1 cellular context compared by ENCODE assay signal in genomic region chr2:96800762-96801463, GRCh38.
A peak's percentile ranks its signal among the peaks of the same experiment; 100 is the strongest.
TF ChIP-seq lines count a peak whose summit lies in the region.

No MANE protein-coding gene starts in this region.

TF ChIP-seq in HepG2, 621 proteins besides CTCF, POLR2A, EP300 and RAD21 (continued from another document and continues in another):
- no peak for TF ChIP-seq NFAT5 (CRISPR knock-in tag; IDR thresholded peaks at IDR 0.05)
- TF ChIP-seq NONO (IDR thresholded peaks at IDR 0.05) = no peak
- TF ChIP-seq NONO (CRISPR knock-in tag; conservative IDR thresholded peaks at IDR 0.05) = peak; percentile 82
- TF ChIP-seq ZFP90 (CRISPR knock-in tag; IDR thresholded peaks at IDR 0.05; ENCODE audit: borderline replicate concordance) = no peak
- TF ChIP-seq ZNF101 (CRISPR knock-in tag; IDR thresholded peaks at IDR 0.05; ENCODE audit: borderline replicate concordance, low read depth) = no peak
- TF ChIP-seq KLF11 (CRISPR knock-in tag; IDR thresholded peaks at IDR 0.05) = no peak
- 0 out of 2 replicates have a peak, but pooled peaks have one; percentile 74 for TF ChIP-seq MEIS1 (CRISPR knock-in tag; IDR thresholded peaks at IDR 0.05; ENCODE audit: borderline replicate concordance)
- TF ChIP-seq U2AF1 (optimal IDR thresholded peaks at IDR 0.05; ENCODE audit: low read depth, low read length) = no peak
- 0 out of 2 replicates have a peak, but pooled peaks have one; percentile 41 for TF ChIP-seq DRAP1 (CRISPR knock-in tag; IDR thresholded peaks at IDR 0.05)
- TF ChIP-seq ZBTB7A (CRISPR knock-in tag; IDR thresholded peaks at IDR 0.05) = no peak
- TF ChIP-seq ZFP36L1 (CRISPR knock-in tag; IDR thresholded peaks at IDR 0.05) = no peak
- 0 out of 2 replicates have a peak, but pooled peaks have one; percentile 24 for TF ChIP-seq ZNF251 (CRISPR knock-in tag; IDR thresholded peaks at IDR 0.05)
- TF ChIP-seq MNT (IDR thresholded peaks at IDR 0.05) = 0 out of 2 replicates have a peak, but pooled peaks have one; percentile 3
- TF ChIP-seq ZFP62 (CRISPR knock-in tag; IDR thresholded peaks at IDR 0.05) = no peak
- TF ChIP-seq ELF3 (CRISPR knock-in tag; IDR thresholded peaks at IDR 0.05) = peak; percentile 48; the same call in 1 of the 2 replicates
- no peak for TF ChIP-seq CHCHD3 (CRISPR knock-in tag; IDR thresholded peaks at IDR 0.05)
- no peak for TF ChIP-seq SRF (IDR thresholded peaks at IDR 0.05; ENCODE audit: low read depth, low read length)
- TF ChIP-seq ZNF235 (CRISPR knock-in tag; IDR thresholded peaks at IDR 0.05; ENCODE audit: borderline replicate concordance) = no peak
- TF ChIP-seq ZNF160 (CRISPR knock-in tag; IDR thresholded peaks at IDR 0.05) = no peak
- TF ChIP-seq KLF16 (CRISPR knock-in tag; IDR thresholded peaks at IDR 0.05) = no peak
- TF ChIP-seq ZNF800 (CRISPR knock-in tag; IDR thresholded peaks at IDR 0.05) = no peak
- no peak for TF ChIP-seq ZNF883 (CRISPR knock-in tag; IDR thresholded peaks at IDR 0.05; ENCODE audit: not compliant biosample characterization)
- TF ChIP-seq CAMTA2 (CRISPR knock-in tag; IDR thresholded peaks at IDR 0.05; ENCODE audit: borderline replicate concordance) = no peak
- TF ChIP-seq ZBTB4 (CRISPR knock-in tag; IDR thresholded peaks at IDR 0.05; ENCODE audit: borderline replicate concordance) = peak; percentile 99
- no peak for TF ChIP-seq ZNF740 (CRISPR knock-in tag; IDR thresholded peaks at IDR 0.05)
- no peak for TF ChIP-seq ZNF574 (CRISPR knock-in tag; IDR thresholded peaks at IDR 0.05)
- TF ChIP-seq ZNF432 (CRISPR knock-in tag; IDR thresholded peaks at IDR 0.05; ENCODE audit: borderline replicate concordance) = no peak
- no peak for TF ChIP-seq NFE2L1 (CRISPR knock-in tag; IDR thresholded peaks at IDR 0.05; ENCODE audit: borderline replicate concordance)
- TF ChIP-seq SMAD9 (CRISPR knock-in tag; IDR thresholded peaks at IDR 0.05) = no peak
- TF ChIP-seq SALL1 (CRISPR knock-in tag; IDR thresholded peaks at IDR 0.05) = peak; percentile 84
- TF ChIP-seq SMAD1 (CRISPR knock-in tag; IDR thresholded peaks at IDR 0.05; ENCODE audit: borderline replicate concordance, low read depth) = peak; percentile 87; the same call in 1 of the 2 replicates
- TF ChIP-seq ZFP37 (CRISPR knock-in tag; IDR thresholded peaks at IDR 0.05; ENCODE audit: borderline replicate concordance) = no peak
- peak; percentile 54; the same call in 1 of the 2 replicates for TF ChIP-seq ZNF331 (CRISPR knock-in tag; IDR thresholded peaks at IDR 0.05)
- no peak for TF ChIP-seq YEATS4 (CRISPR knock-in tag; IDR thresholded peaks at IDR 0.05; ENCODE audit: borderline replicate concordance)
- no peak for TF ChIP-seq ZNF580 (CRISPR knock-in tag; IDR thresholded peaks at IDR 0.05; ENCODE audit: borderline replicate concordance, low read depth)
- TF ChIP-seq ZNF616 (CRISPR knock-in tag; IDR thresholded peaks at IDR 0.05; ENCODE audit: low read depth) = no peak
- no peak for TF ChIP-seq TFDP1 (CRISPR knock-in tag; IDR thresholded peaks at IDR 0.05; ENCODE audit: borderline replicate concordance)
- TF ChIP-seq PLRG1 (conservative IDR thresholded peaks at IDR 0.05) = no peak
- no peak for TF ChIP-seq ZNF747 (CRISPR knock-in tag; IDR thresholded peaks at IDR 0.05; ENCODE audit: borderline replicate concordance)
